In the genomic region with DNA sequence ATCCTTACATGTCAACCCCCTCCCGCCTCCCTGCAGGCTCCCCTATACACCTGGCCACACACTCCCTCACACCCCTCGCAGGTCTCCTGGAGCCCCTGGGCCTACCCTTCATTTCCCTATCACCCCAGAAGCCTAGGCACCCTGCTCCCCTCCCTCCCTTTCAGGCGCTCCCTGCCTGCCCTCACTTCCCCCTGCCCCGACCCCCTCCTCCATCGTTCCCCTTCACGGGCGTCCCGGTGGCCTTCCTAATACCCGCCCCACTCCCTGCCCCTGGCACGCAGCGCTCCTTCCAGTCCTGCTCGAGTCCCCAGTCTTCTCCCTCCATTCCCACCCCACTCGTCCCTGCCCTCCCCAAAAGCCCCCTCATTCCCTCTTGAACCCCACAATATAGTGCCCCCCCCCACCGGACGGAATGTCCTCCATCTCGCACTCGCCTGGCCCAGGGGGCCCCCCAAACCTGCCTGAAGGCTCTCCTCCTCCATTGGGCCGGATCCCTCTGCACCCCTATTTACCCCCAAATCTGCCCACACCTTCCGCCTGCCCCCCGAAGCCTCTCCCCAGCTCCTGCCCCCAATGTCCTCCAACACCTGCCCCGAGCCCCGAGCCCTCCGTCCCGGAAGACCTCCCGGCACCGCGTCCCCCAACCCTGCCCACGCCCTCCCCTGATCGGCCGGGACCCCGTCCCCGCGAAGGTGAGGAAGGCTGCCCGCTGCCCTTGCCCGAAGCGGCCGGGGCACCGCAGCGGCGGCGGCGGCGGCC, we compare ENCODE assay signal across 2 cellular contexts.
TF ChIP-seq lines count a peak whose summit lies in the region.

No MANE protein-coding gene starts in this region.

TF ChIP-seq in GM12878, 131 proteins besides CTCF, POLR2A, EP300 and RAD21:
- no peak for TF ChIP-seq SRF (IDR thresholded peaks at IDR 0.05; ENCODE audit: low read depth in 2 of 2, low read length in 2 of 2)
- TF ChIP-seq RUNX3 (IDR thresholded peaks at IDR 0.05; ENCODE audit: low read length) = no peak
- no peak for TF ChIP-seq SREBF1 (IDR thresholded peaks at IDR 0.05; ENCODE audit: low read length)
- TF ChIP-seq SIN3A (IDR thresholded peaks at IDR 0.05; ENCODE audit: low read depth, low read length) = 0 out of 2 replicates have a peak, but pooled peaks have one; percentile 29
- no peak for TF ChIP-seq GABPA (IDR thresholded peaks at IDR 0.05; ENCODE audit: low read depth)
- TF ChIP-seq, protein P1, sequence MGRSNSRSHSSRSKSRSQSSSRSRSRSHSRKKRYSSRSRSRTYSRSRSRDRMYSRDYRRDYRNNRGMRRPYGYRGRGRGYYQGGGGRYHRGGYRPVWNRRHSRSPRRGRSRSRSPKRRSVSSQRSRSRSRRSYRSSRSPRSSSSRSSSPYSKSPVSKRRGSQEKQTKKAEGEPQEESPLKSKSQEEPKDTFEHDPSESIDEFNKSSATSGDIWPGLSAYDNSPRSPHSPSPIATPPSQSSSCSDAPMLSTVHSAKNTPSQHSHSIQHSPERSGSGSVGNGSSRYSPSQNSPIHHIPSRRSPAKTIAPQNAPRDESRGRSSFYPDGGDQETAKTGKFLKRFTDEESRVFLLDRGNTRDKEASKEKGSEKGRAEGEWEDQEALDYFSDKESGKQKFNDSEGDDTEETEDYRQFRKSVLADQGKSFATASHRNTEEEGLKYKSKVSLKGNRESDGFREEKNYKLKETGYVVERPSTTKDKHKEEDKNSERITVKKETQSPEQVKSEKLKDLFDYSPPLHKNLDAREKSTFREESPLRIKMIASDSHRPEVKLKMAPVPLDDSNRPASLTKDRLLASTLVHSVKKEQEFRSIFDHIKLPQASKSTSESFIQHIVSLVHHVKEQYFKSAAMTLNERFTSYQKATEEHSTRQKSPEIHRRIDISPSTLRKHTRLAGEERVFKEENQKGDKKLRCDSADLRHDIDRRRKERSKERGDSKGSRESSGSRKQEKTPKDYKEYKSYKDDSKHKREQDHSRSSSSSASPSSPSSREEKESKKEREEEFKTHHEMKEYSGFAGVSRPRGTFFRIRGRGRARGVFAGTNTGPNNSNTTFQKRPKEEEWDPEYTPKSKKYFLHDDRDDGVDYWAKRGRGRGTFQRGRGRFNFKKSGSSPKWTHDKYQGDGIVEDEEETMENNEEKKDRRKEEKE (IDR thresholded peaks at IDR 0.05) = no peak

TF ChIP-seq in HepG2, 621 proteins besides CTCF, POLR2A, EP300 and RAD21:
- TF ChIP-seq CHCHD3 (CRISPR knock-in tag; IDR thresholded peaks at IDR 0.05) (no peak), ZNF790 (CRISPR knock-in tag; IDR thresholded peaks at IDR 0.05; ENCODE audit: borderline replicate concordance) (no peak), MAX (IDR thresholded peaks at IDR 0.05) (peak; percentile 31; the same call in 1 of the 2 replicates), ARID4A (CRISPR knock-in tag; IDR thresholded peaks at IDR 0.05; ENCODE audit: borderline replicate concordance) (0 out of 2 replicates have a peak, but pooled peaks have one; percentile 6), ZNF710 (CRISPR knock-in tag; IDR thresholded peaks at IDR 0.05; ENCODE audit: borderline replicate concordance) (no peak), TBX2 (CRISPR knock-in tag; IDR thresholded peaks at IDR 0.05; ENCODE audit: borderline replicate concordance) (0 out of 2 replicates have a peak, but pooled peaks have one; percentile 27), CEBPB (IDR thresholded peaks at IDR 0.05; ENCODE audit: borderline replicate concordance, low read depth, low read length) (no peak), TMF1 (CRISPR knock-in tag; IDR thresholded peaks at IDR 0.05; ENCODE audit: low read depth) (no peak), CBFB (CRISPR knock-in tag; IDR thresholded peaks at IDR 0.05) (no peak), HNRNPK (IDR thresholded peaks at IDR 0.05; ENCODE audit: low read depth, low read length, poor library complexity, severe bottlenecking) (peak; percentile 58), PCBP2 (optimal IDR thresholded peaks at IDR 0.05; ENCODE audit: low read depth, low read length, poor library complexity, severe bottlenecking) (peak; percentile 18)
- TF ChIP-seq, protein P2, sequence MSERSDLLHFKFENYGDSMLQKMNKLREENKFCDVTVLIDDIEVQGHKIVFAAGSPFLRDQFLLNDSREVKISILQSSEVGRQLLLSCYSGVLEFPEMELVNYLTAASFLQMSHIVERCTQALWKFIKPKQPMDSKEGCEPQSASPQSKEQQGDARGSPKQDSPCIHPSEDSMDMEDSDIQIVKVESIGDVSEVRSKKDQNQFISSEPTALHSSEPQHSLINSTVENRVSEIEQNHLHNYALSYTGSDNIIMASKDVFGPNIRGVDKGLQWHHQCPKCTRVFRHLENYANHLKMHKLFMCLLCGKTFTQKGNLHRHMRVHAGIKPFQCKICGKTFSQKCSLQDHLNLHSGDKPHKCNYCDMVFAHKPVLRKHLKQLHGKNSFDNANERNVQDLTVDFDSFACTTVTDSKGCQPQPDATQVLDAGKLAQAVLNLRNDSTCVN (CRISPR knock-in tag; IDR thresholded peaks at IDR 0.05; ENCODE audit: borderline replicate concordance) = no peak
- TF ChIP-seq, protein P3, sequence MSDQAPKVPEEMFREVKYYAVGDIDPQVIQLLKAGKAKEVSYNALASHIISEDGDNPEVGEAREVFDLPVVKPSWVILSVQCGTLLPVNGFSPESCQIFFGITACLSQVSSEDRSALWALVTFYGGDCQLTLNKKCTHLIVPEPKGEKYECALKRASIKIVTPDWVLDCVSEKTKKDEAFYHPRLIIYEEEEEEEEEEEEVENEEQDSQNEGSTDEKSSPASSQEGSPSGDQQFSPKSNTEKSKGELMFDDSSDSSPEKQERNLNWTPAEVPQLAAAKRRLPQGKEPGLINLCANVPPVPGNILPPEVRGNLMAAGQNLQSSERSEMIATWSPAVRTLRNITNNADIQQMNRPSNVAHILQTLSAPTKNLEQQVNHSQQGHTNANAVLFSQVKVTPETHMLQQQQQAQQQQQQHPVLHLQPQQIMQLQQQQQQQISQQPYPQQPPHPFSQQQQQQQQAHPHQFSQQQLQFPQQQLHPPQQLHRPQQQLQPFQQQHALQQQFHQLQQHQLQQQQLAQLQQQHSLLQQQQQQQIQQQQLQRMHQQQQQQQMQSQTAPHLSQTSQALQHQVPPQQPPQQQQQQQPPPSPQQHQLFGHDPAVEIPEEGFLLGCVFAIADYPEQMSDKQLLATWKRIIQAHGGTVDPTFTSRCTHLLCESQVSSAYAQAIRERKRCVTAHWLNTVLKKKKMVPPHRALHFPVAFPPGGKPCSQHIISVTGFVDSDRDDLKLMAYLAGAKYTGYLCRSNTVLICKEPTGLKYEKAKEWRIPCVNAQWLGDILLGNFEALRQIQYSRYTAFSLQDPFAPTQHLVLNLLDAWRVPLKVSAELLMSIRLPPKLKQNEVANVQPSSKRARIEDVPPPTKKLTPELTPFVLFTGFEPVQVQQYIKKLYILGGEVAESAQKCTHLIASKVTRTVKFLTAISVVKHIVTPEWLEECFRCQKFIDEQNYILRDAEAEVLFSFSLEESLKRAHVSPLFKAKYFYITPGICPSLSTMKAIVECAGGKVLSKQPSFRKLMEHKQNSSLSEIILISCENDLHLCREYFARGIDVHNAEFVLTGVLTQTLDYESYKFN (CRISPR knock-in tag; conservative IDR thresholded peaks at IDR 0.05) = no peak
